ENCODE assay signal across 1 cellular context in genomic region chr12:54301428-54302045, GRCh38.
TF ChIP-seq lines count a peak whose summit lies in the region.

No MANE protein-coding gene starts in this region.

TF ChIP-seq in IMR-90, 13 proteins besides CTCF, POLR2A, EP300 and RAD21:
- TF ChIP-seq ELK1 (IDR thresholded peaks at IDR 0.05; ENCODE audit: borderline replicate concordance, low read depth, low read length) = no peak
- TF ChIP-seq, protein P1, sequence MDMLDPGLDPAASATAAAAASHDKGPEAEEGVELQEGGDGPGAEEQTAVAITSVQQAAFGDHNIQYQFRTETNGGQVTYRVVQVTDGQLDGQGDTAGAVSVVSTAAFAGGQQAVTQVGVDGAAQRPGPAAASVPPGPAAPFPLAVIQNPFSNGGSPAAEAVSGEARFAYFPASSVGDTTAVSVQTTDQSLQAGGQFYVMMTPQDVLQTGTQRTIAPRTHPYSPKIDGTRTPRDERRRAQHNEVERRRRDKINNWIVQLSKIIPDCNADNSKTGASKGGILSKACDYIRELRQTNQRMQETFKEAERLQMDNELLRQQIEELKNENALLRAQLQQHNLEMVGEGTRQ (IDR thresholded peaks at IDR 0.05; ENCODE audit: low read depth, low read length) = no peak
- TF ChIP-seq RFX5 (IDR thresholded peaks at IDR 0.05; ENCODE audit: low read depth, low read length) = no peak
- no peak for TF ChIP-seq MXI1 (IDR thresholded peaks at IDR 0.05; ENCODE audit: borderline replicate concordance, low read depth, low read length)
TF ChIP-seq in IMR-90: peak in this region for 0.
